ENCODE assay signal across 17 cellular contexts in the genomic region with DNA sequence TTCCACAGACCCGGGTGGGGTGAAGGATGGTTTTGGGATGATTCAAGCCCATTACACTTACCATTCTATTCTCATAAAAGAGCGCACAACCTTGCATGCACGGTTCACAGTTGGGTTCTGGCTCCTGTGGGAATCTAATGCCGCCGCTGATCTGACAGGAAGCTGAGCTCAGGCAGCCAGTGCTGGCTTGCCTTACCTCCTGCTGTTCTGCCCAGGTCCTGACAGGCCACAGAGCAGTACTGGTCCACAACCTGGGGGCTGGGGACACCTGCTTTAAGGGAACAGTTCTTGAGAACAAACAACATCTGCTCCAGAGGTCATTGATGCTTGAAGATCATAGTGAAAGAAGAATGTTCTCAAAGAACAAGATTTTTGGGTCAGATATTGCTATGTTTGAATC. TPM values are rescaled to one million over a fixed set of nuclear protein-coding genes. Genes with fewer than 3 reads are reported as not detected.
DNase-seq lines count a peak whose midpoint lies in the region; ATAC-seq, FAIRE-seq and TF ChIP-seq lines count a peak whose summit lies in the region.
"Had no signal": no experiment of that assay in that cellular context is flagged by ENCODE, and none has a peak within 500 bp of the region (broad histone marks: within the 10 kb centered on the region; RNA-seq: fewer than 3 reads in every experiment).

No MANE protein-coding gene starts in this region.

- no peak for TF ChIP-seq POLR2A in spleen (IDR thresholded peaks at IDR 0.05)

- WGBS in spleen, 5 donors = 58 to 79% (median 70%) methylated on average over 5 of the region's 5 CpGs

- intact Hi-C loops in spleen (cut with DNase I; ENCODE audit: low total_unique reads) = no loop called here

- DNase-seq in NCI-H1417 (lab: John Stamatoyannopoulos, UW) (peak; percentile 16 to 32 (median 17)), NCI-H1417 treated with DMSO at 0.1 percent for 48 hours (lab: John Stamatoyannopoulos, UW) (no peak), NCI-H146 treated with DMSO at 0.1 percent for 48 hours (lab: John Stamatoyannopoulos, UW; ENCODE audit: unreplicated experiment) (peak; percentile 17), spleen (peak; percentile 82), GM19239 (ENCODE audit: insufficient read length, low spot score) (no peak), cerebellar nuclear complex (lab: John Stamatoyannopoulos, UW) (no peak), GDM1 (lab: John Stamatoyannopoulos, UW) (no peak)
- DNase-seq: activated gamma-delta T cell treated with Interleukin-2 at 50 U/mL for 16 hours; CD8-positive, alpha-beta T cell; EL; NCI-H2107; occipital lobe; small intestine had no signal

- H3K4me1 ChIP-seq in spleen = peaks cover 4 to 43% (median 14%) of the 10 kb centered on the region in 6 donors

- H3K36me3 ChIP-seq in spleen = peaks cover 0 to 4% (median 0%) of the 10 kb centered on the region in 6 donors

- peak; percentile 62 for ATAC-seq in HG02623 (IDR thresholded peaks at IDR 0.05; ENCODE audit: unreplicated experiment)
- ATAC-seq: CD8-positive, alpha-beta T cell had no signal

- no peaks in the 10 kb centered on the region for H3K9me3 ChIP-seq in spleen

- H3K27me3 ChIP-seq in spleen (replicated peaks in 1 of 7) = no peaks in the 10 kb centered on the region

- H3K27ac ChIP-seq in spleen = peak overlapping the region in 6 of 8 donors; percentile 18 to 78 (median 58)
- H3K27ac ChIP-seq: 22Rv1, SK-N-MC had no signal

- FAIRE-seq in GM19239 (lab: Jason Lieb, UNC) = no peak
- FAIRE-seq: small intestine had no signal

- TF ChIP-seq CTCF in spleen (IDR thresholded peaks at IDR 0.05 in 8 of 11, conservative IDR thresholded peaks at IDR 0.05 in 3 of 11) = no peak

- H3K4me3 ChIP-seq in spleen = peak overlapping the region in 3 of 8 donors; percentile 9 to 26 (median 10)
- H3K4me3 ChIP-seq: SK-N-MC had no signal

RNA-seq across cellular contexts. Expression of a gene that starts 8.0 kb away (rescaled TPM):
- total RNA-seq in spleen = 1 to 10 TPM; 2.6 to 7.4 (median 3.4) TPM
- polyA plus RNA-seq in spleen = 1 to 10 TPM; 1.8 to 4.7 (median 2.3) TPM
- total RNA-seq: activated CD8-positive, alpha-beta memory T cell treated with anti-CD3 and anti-CD28 coated beads for 36 hours; CD8-positive, alpha-beta T cell had no signal

Comparison
In these comparisons a context has a peak if more than half of its experiments do, and no peak if none do; other contexts are left out.
1. DNase-seq: peak in NCI-H1417 (3 of 3), NCI-H146 treated with DMSO at 0.1 percent for 48 hours (single experiment) and spleen (single experiment); none in NCI-H1417 treated with DMSO at 0.1 percent for 48 hours (single experiment), GM19239 (single experiment), cerebellar nuclear complex (0 of 2) and GDM1 (single experiment).